ENCODE assay signal across 1 cellular context in genomic region chr4:2792396-2792710, GRCh38.
TF ChIP-seq lines count a peak whose summit lies in the region.

No MANE protein-coding gene starts in this region.

TF ChIP-seq in H1, 55 proteins besides CTCF, POLR2A, EP300 and RAD21:
- TF ChIP-seq SRF (IDR thresholded peaks at IDR 0.05; ENCODE audit: low read depth, low read length) (no peak), HDAC2 (IDR thresholded peaks at IDR 0.05; ENCODE audit: borderline replicate concordance in 1 of 2, low read depth in 2 of 2, low read length in 2 of 2) (no peak), RNF2 (IDR thresholded peaks at IDR 0.05; ENCODE audit: borderline replicate concordance, low read depth, low read length, missing control alignments, poor library complexity, severe bottlenecking) (no peak), ASH2L (IDR thresholded peaks at IDR 0.05; ENCODE audit: low read length) (no peak)
